In genomic region chr14:89131004-89131750, GRCh38 we compare ENCODE assay signal across 16 cellular contexts.
"Had no signal": no experiment of that assay in that cellular context is flagged by ENCODE, and none has a peak within 500 bp of the region (broad histone marks: within the 10 kb centered on the region; RNA-seq: fewer than 3 reads in every experiment).

No MANE protein-coding gene starts in this region.

- DNase-seq: dorsolateral prefrontal cortex; effector CD8-positive, alpha-beta T cell; kidney; left cardiac atrium; left ventricle myocardium superior; mesenchymal stem cell; midbrain; nucleus accumbens; ovary; sigmoid colon; stimulated activated CD4-positive, alpha-beta T cell treated with anti-CD3 and anti-CD28 coated beads, Interleukin-2, amount 100 ng/mL, for 24 hours; stimulated activated CD4-positive, alpha-beta T cell treated with anti-CD3 and anti-CD28 coated beads, Interleukin-4, amount 100 ng/mL, for 4 hours; stimulated activated naive CD4-positive, alpha-beta T cell; stomach; substantia nigra; trophoblast cell had no signal

- FAIRE-seq: kidney had no signal
